1 cellular context compared by ENCODE assay signal in the genomic region with DNA sequence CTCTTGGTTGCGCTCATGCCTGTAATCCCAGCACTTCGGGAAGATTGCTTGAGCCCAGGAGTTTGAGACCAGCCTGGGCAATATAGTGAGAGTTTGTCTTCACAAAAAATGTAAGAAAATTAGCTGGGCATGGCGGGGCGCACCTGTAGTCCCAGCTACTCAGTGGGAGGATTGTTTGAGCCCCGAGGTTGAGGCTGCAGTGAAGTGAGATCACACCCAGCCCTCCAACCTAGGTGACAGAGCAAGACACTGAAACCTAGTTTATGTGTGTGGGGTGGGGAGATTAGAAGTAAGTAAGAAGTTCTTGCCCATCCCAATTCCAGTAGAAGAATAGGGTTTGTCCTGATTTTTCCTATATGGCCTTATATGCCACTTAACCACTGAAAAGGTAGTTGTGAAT.
TF ChIP-seq lines count a peak whose summit lies in the region.

No MANE protein-coding gene starts in this region.

TF ChIP-seq in GM23338, 12 proteins besides CTCF, POLR2A, EP300 and RAD21:
- TF ChIP-seq, protein P1, sequence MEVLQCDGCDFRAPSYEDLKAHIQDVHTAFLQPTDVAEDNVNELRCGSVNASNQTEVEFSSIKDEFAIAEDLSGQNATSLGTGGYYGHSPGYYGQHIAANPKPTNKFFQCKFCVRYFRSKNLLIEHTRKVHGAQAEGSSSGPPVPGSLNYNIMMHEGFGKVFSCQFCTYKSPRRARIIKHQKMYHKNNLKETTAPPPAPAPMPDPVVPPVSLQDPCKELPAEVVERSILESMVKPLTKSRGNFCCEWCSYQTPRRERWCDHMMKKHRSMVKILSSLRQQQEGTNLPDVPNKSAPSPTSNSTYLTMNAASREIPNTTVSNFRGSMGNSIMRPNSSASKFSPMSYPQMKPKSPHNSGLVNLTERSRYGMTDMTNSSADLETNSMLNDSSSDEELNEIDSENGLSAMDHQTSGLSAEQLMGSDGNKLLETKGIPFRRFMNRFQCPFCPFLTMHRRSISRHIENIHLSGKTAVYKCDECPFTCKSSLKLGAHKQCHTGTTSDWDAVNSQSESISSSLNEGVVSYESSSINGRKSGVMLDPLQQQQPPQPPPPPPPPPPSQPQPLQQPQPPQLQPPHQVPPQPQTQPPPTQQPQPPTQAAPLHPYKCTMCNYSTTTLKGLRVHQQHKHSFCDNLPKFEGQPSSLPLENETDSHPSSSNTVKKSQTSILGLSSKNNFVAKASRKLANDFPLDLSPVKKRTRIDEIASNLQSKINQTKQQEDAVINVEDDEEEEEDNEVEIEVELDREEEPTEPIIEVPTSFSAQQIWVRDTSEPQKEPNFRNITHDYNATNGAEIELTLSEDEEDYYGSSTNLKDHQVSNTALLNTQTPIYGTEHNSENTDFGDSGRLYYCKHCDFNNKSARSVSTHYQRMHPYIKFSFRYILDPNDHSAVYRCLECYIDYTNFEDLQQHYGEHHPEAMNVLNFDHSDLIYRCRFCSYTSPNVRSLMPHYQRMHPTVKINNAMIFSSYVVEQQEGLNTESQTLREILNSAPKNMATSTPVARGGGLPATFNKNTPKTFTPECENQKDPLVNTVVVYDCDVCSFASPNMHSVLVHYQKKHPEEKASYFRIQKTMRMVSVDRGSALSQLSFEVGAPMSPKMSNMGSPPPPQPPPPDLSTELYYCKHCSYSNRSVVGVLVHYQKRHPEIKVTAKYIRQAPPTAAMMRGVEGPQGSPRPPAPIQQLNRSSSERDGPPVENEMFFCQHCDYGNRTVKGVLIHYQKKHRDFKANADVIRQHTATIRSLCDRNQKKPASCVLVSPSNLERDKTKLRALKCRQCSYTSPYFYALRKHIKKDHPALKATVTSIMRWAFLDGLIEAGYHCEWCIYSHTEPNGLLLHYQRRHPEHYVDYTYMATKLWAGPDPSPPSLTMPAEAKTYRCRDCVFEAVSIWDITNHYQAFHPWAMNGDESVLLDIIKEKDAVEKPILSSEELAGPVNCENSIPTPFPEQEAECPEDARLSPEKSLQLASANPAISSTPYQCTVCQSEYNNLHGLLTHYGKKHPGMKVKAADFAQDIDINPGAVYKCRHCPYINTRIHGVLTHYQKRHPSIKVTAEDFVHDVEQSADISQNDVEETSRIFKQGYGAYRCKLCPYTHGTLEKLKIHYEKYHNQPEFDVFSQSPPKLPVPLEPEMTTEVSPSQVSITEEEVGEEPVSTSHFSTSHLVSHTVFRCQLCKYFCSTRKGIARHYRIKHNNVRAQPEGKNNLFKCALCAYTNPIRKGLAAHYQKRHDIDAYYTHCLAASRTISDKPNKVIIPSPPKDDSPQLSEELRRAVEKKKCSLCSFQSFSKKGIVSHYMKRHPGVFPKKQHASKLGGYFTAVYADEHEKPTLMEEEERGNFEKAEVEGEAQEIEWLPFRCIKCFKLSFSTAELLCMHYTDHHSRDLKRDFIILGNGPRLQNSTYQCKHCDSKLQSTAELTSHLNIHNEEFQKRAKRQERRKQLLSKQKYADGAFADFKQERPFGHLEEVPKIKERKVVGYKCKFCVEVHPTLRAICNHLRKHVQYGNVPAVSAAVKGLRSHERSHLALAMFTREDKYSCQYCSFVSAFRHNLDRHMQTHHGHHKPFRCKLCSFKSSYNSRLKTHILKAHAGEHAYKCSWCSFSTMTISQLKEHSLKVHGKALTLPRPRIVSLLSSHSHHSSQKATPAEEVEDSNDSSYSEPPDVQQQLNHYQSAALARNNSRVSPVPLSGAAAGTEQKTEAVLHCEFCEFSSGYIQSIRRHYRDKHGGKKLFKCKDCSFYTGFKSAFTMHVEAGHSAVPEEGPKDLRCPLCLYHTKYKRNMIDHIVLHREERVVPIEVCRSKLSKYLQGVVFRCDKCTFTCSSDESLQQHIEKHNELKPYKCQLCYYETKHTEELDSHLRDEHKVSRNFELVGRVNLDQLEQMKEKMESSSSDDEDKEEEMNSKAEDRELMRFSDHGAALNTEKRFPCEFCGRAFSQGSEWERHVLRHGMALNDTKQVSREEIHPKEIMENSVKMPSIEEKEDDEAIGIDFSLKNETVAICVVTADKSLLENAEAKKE (CRISPR knock-in tag; IDR thresholded peaks at IDR 0.05), result no peak
